In the genomic region with DNA sequence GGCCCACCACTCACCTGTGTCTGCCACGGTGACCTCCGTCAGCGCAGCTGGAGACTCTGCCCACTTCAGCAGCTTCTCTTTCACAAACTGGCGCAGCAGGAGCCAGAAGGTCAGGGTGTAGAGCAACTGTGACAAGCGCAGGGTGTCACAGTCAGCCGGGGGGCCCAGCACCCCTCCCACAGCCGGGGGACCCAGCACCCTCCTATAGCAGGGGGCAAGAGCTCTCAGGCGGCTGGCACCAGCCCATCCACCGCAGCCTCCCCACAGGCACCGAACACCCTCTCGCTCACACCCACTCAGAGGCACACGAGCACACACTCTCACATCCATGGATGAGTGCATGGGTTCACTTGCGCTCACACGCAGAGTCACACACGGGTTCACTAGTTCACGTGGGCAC, we compare ENCODE assay signal across 1 cellular context.
A peak's percentile ranks its signal among the peaks of the same experiment; 100 is the strongest.
TF ChIP-seq lines count a peak whose summit lies in the region.

No MANE protein-coding gene starts in this region.

TF ChIP-seq in K562, 482 proteins besides CTCF, POLR2A, EP300 and RAD21:
- TF ChIP-seq, protein P1, sequence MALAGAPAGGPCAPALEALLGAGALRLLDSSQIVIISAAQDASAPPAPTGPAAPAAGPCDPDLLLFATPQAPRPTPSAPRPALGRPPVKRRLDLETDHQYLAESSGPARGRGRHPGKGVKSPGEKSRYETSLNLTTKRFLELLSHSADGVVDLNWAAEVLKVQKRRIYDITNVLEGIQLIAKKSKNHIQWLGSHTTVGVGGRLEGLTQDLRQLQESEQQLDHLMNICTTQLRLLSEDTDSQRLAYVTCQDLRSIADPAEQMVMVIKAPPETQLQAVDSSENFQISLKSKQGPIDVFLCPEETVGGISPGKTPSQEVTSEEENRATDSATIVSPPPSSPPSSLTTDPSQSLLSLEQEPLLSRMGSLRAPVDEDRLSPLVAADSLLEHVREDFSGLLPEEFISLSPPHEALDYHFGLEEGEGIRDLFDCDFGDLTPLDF (CRISPR knock-in tag; IDR thresholded peaks at IDR 0.05), result no peak
- TF ChIP-seq HNRNPL (IDR thresholded peaks at IDR 0.05; ENCODE audit: low read depth, low read length) (no peak), RBM22 (IDR thresholded peaks at IDR 0.05; ENCODE audit: low read depth, low read length, poor library complexity, severe bottlenecking) (peak; percentile 19), ARID1B (IDR thresholded peaks at IDR 0.05) (no peak), POLR2G (IDR thresholded peaks at IDR 0.05; ENCODE audit: low read depth, low read length) (peak; percentile 22; the same call in 1 of the 2 replicates)
- TF ChIP-seq, protein P2, sequence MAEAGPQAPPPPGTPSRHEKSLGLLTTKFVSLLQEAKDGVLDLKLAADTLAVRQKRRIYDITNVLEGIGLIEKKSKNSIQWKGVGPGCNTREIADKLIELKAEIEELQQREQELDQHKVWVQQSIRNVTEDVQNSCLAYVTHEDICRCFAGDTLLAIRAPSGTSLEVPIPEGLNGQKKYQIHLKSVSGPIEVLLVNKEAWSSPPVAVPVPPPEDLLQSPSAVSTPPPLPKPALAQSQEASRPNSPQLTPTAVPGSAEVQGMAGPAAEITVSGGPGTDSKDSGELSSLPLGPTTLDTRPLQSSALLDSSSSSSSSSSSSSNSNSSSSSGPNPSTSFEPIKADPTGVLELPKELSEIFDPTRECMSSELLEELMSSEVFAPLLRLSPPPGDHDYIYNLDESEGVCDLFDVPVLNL (CRISPR knock-in tag; IDR thresholded peaks at IDR 0.05; ENCODE audit: low read depth), result 0 out of 2 replicates have a peak, but pooled peaks have one; percentile 34
- TF ChIP-seq, protein P3, sequence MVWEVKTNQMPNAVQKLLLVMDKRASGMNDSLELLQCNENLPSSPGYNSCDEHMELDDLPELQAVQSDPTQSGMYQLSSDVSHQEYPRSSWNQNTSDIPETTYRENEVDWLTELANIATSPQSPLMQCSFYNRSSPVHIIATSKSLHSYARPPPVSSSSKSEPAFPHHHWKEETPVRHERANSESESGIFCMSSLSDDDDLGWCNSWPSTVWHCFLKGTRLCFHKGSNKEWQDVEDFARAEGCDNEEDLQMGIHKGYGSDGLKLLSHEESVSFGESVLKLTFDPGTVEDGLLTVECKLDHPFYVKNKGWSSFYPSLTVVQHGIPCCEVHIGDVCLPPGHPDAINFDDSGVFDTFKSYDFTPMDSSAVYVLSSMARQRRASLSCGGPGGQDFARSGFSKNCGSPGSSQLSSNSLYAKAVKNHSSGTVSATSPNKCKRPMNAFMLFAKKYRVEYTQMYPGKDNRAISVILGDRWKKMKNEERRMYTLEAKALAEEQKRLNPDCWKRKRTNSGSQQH (CRISPR knock-in tag; IDR thresholded peaks at IDR 0.05), result no peak
